10 cellular contexts compared by ENCODE assay signal in the genomic region with DNA sequence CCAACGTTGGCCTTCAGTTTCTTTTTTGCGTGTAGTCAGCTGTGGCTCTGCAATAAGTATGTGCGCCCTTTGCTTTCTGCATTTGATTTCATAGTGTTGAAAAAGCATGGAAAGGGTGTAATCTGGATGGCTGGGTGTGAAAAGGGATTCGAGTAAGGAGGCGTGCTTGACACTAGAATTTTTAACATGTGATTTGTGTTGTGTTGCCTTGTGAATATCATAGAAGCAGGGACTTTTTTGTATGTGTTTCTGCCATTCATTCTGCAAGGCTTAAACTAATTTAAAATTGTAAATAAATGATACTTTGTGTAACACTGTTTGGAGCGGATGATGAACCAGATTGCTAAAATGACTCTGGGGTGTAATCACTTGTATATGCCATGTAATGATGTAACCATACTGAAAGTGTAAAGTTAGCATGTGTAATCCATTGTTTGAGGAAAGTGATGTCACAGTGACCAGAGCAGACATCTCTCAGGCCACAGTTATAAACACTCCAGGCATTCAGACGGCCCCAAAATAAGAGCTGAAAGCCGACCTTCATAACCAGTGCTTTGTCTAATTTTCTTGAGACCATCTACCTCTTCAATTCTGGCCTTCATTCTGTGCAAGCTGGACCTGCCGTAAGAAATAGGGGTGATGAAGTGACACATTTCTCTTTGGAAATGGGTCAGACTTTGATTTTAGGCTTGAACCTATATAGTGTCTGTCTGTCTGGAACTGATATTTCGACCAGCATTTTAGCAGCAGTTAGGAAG. TPM values are rescaled to one million over a fixed set of nuclear protein-coding genes. Genes with fewer than 3 reads are reported as not detected.
DNase-seq lines count a peak whose midpoint lies in the region; TF ChIP-seq lines count a peak whose summit lies in the region.
"Had no signal": no experiment of that assay in that cellular context is flagged by ENCODE, and none has a peak within 500 bp of the region (broad histone marks: within the 10 kb centered on the region; RNA-seq: fewer than 3 reads in every experiment).

No MANE protein-coding gene starts in this region.

- intact Hi-C loops in thyroid gland (cut with DNase I) = no loop called here

- H3K27ac ChIP-seq in duodenal mucosa (ENCODE audit: low read depth, low read length) = peak overlapping the region; percentile 8
- H3K27ac ChIP-seq in layer of hippocampus (ENCODE audit: low read depth, low read length) = peak overlapping the region; percentile 89
- peak overlapping the region; percentile 57 to 97 (median 68) for H3K27ac ChIP-seq in thyroid gland
- peak overlapping the region in 1 of 4 donors; percentile 37 for H3K27ac ChIP-seq in Peyer's patch

- H3K9ac ChIP-seq in duodenal mucosa (ENCODE audit: low read depth in 1 of 2, low read length in 2 of 2) = no peak overlapping the region

- H3K27me3 ChIP-seq in duodenal mucosa (ENCODE audit: control insufficient read depth in 1 of 2, insufficient read depth in 2 of 2, low read length in 2 of 2) (no peaks in the 10 kb centered on the region), layer of hippocampus (ENCODE audit: control insufficient read depth, insufficient read depth, low read length) (no peaks in the 10 kb centered on the region), thyroid gland (no peaks in the 10 kb centered on the region), Peyer's patch (no peaks in the 10 kb centered on the region)

- no peak overlapping the region for H3K4me3 ChIP-seq in duodenal mucosa (ENCODE audit: low read depth in 1 of 2, low read length in 2 of 2)
- no peak overlapping the region for H3K4me3 ChIP-seq in thyroid gland (replicated peaks in 1 of 3)
- no peak overlapping the region for H3K4me3 ChIP-seq in Peyer's patch

- H3K9me3 ChIP-seq in duodenal mucosa (ENCODE audit: control insufficient read depth in 1 of 2, low read length in 2 of 2) (no peaks in the 10 kb centered on the region), thyroid gland (no peaks in the 10 kb centered on the region), Peyer's patch (no peaks in the 10 kb centered on the region)

- DNase-seq in M059J (ENCODE audit: low read depth) = peak; percentile 32
- DNase-seq in thyroid gland = no peak
- DNase-seq in stimulated activated CD4-positive, alpha-beta T cell treated with anti-CD3 and anti-CD28 coated beads, Interleukin-1b, Interleukin-23, amount 100 ng/mL, for 48 hours = no peak
- DNase-seq in activated naive CD4-positive, alpha-beta T cell (lab: John Stamatoyannopoulos, UW) = no peak
- no peak for DNase-seq in Peyer's patch
- DNase-seq in NCI-H82 (lab: John Stamatoyannopoulos, UW) = no peak
- DNase-seq: effector memory CD4-positive, alpha-beta T cell; Karpas-422 had no signal

- no peak for TF ChIP-seq CTCF in thyroid gland (IDR thresholded peaks at IDR 0.05)
- no peak for TF ChIP-seq CTCF in Peyer's patch (IDR thresholded peaks at IDR 0.05)

- TF ChIP-seq POLR2A in thyroid gland (IDR thresholded peaks at IDR 0.05) = no peak
- TF ChIP-seq POLR2A in Peyer's patch (IDR thresholded peaks at IDR 0.05) = no peak

- H3K36me3 ChIP-seq in duodenal mucosa (ENCODE audit: control insufficient read depth in 1 of 2, insufficient read depth in 2 of 2, low read length in 2 of 2) (no peaks in the 10 kb centered on the region), thyroid gland (no peaks in the 10 kb centered on the region), Peyer's patch (no peaks in the 10 kb centered on the region)

- WGBS in thyroid gland, 2 donors = 64 to 69% methylated on average over 10 of the region's 10 CpGs

- H3K4me1 ChIP-seq in duodenal mucosa (ENCODE audit: control insufficient read depth in 1 of 2, insufficient read depth in 2 of 2, low read length in 2 of 2) (no peaks in the 10 kb centered on the region), thyroid gland (peaks cover 0 to 7% of the 10 kb centered on the region in 2 donors), Peyer's patch (no peaks in the 10 kb centered on the region)

RNA-seq across cellular contexts. Expression of gene SH3BGR, which starts 0.6 kb away (rescaled TPM):
- total RNA-seq in M059J (2014; rRNA removed; shearing (Covaris generic)) = 2.9 and 3.2 TPM in 2 replicates
- 1 to 10 TPM; 4.6 to 9.7 (median 7.4) TPM for total RNA-seq in thyroid gland
- 1 to 10 TPM in 1 of 4 donors, not detected in 3; 2.6 TPM for total RNA-seq in Peyer's patch

RNA-seq across cellular contexts. Expression of gene LCA5L, which starts 6.8 kb away (rescaled TPM):
- 0.30 and 1.8 TPM in 2 replicates for total RNA-seq in M059J (2014; rRNA removed; shearing (Covaris generic))
- total RNA-seq in thyroid gland = 10 to 100 TPM in 1 of 4 donors, 1 to 10 TPM in 3; 3.8 to 27.8 (median 5.7) TPM
- 1 to 10 TPM in 1 of 4 donors, under 1 TPM in 1, not detected in 2; 0.88 to 2.0 TPM for total RNA-seq in Peyer's patch
